Comparison of ENCODE assay signal across 15 cellular contexts in the genomic region with DNA sequence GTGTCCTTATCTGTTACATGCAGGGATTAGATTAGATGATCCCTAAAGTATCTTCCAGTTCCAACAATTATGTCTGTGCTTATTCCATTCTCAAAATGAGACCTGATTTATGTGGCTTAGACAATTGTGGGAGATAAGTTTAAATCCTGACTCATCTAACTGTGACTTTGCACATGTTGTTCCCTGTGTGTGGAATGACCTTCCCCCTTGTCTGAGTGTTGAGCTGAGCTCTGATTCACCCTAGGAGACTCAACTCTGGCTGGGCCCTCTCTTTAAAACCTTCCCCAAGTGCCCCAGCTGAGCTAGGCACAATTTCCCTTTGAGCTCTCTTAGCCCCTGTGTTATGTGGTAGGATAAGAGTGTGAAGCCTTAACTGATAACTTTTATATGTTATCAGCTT.
A peak's percentile ranks its signal among the peaks of the same experiment; 100 is the strongest.
DNase-seq lines count a peak whose midpoint lies in the region; TF ChIP-seq lines count a peak whose summit lies in the region.
"Had no signal": no experiment of that assay in that cellular context is flagged by ENCODE, and none has a peak within 500 bp of the region (broad histone marks: within the 10 kb centered on the region; RNA-seq: fewer than 3 reads in every experiment).

No MANE protein-coding gene starts in this region.

- DNase-seq in MCF 10A (ENCODE audit: unreplicated experiment) = peak; percentile 56
- no peak for DNase-seq in breast epithelium (ENCODE audit: low spot score in 2 of 2)
- DNase-seq in RPMI7951 (ENCODE audit: low read depth) = peak; percentile 73
- peak; percentile 69 to 84 for DNase-seq in fibroblast of lung (ENCODE audit: low read depth in 2 of 2)
- DNase-seq in type B pancreatic cell (ENCODE audit: extremely low spot score, unreplicated experiment) = no peak
- DNase-seq in NCI-H2227 (lab: John Stamatoyannopoulos, UW; ENCODE audit: unreplicated experiment) = no peak
- no peak for DNase-seq in NCI-H2196 (lab: John Stamatoyannopoulos, UW; ENCODE audit: unreplicated experiment)
- DNase-seq: activated CD4-positive, alpha-beta T cell treated with anti-CD3 and anti-CD28 coated beads, Interleukin-2, amount 50 U/mL, for 1 hour; NCI-H510A treated with DMSO at 0.1 percent for 48 hours; occipital lobe; SJCRH30 had no signal

- H3K36me3 ChIP-seq in breast epithelium (no peaks in the 10 kb centered on the region), fibroblast of lung (ENCODE audit: control insufficient read depth, insufficient read depth, low read length) (no peaks in the 10 kb centered on the region)
- H3K36me3 ChIP-seq: ascending aorta; BLaER1 treated with 17β-estradiol and CSF1 and Interleukin-3, amounts not matched to agents 10 nM and 100 nM; SJCRH30; suprapubic skin had no signal

- peaks cover 6% of the 10 kb centered on the region for H3K36me3 Mint-ChIP-seq in MCF 10A (ENCODE audit: insufficient read depth, unreplicated experiment)
- H3K36me3 Mint-ChIP-seq in stimulated activated naive CD8-positive, alpha-beta T cell treated with anti-CD3 and anti-CD28 coated beads, Interleukin-15, Interleukin-2, amounts not matched to agents 100 ng/mL and 50 ng/mL, for 24 hours (ENCODE audit: low read depth) = no peaks in the 10 kb centered on the region
- H3K36me3 Mint-ChIP-seq in type B pancreatic cell = no peaks in the 10 kb centered on the region

- no peak overlapping the region for H3K4me2 ChIP-seq in fibroblast of lung (ENCODE audit: extremely low read depth, insufficient read depth, low read length)
- H3K4me2 ChIP-seq: BLaER1 treated with 17β-estradiol and CSF1 and Interleukin-3, amounts not matched to agents 10 nM and 100 nM had no signal

- H3K4me3 Mint-ChIP-seq in MCF 10A (ENCODE audit: unreplicated experiment) = no peak overlapping the region
- no peak overlapping the region for H3K4me3 Mint-ChIP-seq in stimulated activated naive CD8-positive, alpha-beta T cell treated with anti-CD3 and anti-CD28 coated beads, Interleukin-15, Interleukin-2, amounts not matched to agents 100 ng/mL and 50 ng/mL, for 24 hours
- H3K4me3 Mint-ChIP-seq in type B pancreatic cell = no peak overlapping the region

- H3K9me3 Mint-ChIP-seq in MCF 10A (ENCODE audit: unreplicated experiment) (no peaks in the 10 kb centered on the region), type B pancreatic cell (no peaks in the 10 kb centered on the region)
- no peaks in the 10 kb centered on the region for H3K9me3 Mint-ChIP-seq in stimulated activated naive CD8-positive, alpha-beta T cell treated with anti-CD3 and anti-CD28 coated beads, Interleukin-15, Interleukin-2, amounts not matched to agents 100 ng/mL and 50 ng/mL, for 24 hours

- H4K20me1 ChIP-seq in fibroblast of lung (ENCODE audit: control insufficient read depth, extremely low read depth, insufficient read depth, low read length) = no peaks in the 10 kb centered on the region
- H4K20me1 ChIP-seq: BLaER1 treated with 17β-estradiol and CSF1 and Interleukin-3, amounts not matched to agents 10 nM and 100 nM had no signal

- H3K4me1 ChIP-seq in breast epithelium = no peaks in the 10 kb centered on the region
- peaks cover 5% of the 10 kb centered on the region for H3K4me1 ChIP-seq in fibroblast of lung (ENCODE audit: control insufficient read depth, extremely low read depth, insufficient read depth, low read length)
- H3K4me1 ChIP-seq: ascending aorta had no signal

- POLR2A ChIA-PET in MCF 10A (lab: Yijun Ruan, JAX) = interaction anchor here (0.7 to 6.3 kb wide), 14 partner anchors 8 to 250 kb away, joined by 3 to 70 read pairs (median 4); a partner anchor contains a TSS

- H3K27ac Mint-ChIP-seq in MCF 10A (ENCODE audit: low read depth, unreplicated experiment) = peak overlapping the region; percentile 96
- peak overlapping the region; percentile 70 for H3K27ac Mint-ChIP-seq in stimulated activated naive CD8-positive, alpha-beta T cell treated with anti-CD3 and anti-CD28 coated beads, Interleukin-15, Interleukin-2, amounts not matched to agents 100 ng/mL and 50 ng/mL, for 24 hours
- no peak overlapping the region for H3K27ac Mint-ChIP-seq in type B pancreatic cell

- peaks cover 55% of the 10 kb centered on the region for H3K4me1 Mint-ChIP-seq in MCF 10A (ENCODE audit: insufficient read depth, unreplicated experiment)
- peaks cover 68% of the 10 kb centered on the region for H3K4me1 Mint-ChIP-seq in stimulated activated naive CD8-positive, alpha-beta T cell treated with anti-CD3 and anti-CD28 coated beads, Interleukin-15, Interleukin-2, amounts not matched to agents 100 ng/mL and 50 ng/mL, for 24 hours (ENCODE audit: low read depth)
- peaks cover 16% of the 10 kb centered on the region for H3K4me1 Mint-ChIP-seq in type B pancreatic cell (ENCODE audit: unreplicated experiment)

- no TSS peak for BruUV-seq in MCF 10A (replicated peaks; lab: Mats Ljungman, UMichigan)

- H3K27me3 ChIP-seq in breast epithelium (no peaks in the 10 kb centered on the region), fibroblast of lung (ENCODE audit: control insufficient read depth, insufficient read depth, low read length) (no peaks in the 10 kb centered on the region)
- H3K27me3 ChIP-seq: ascending aorta; BLaER1 treated with 17β-estradiol and CSF1 and Interleukin-3, amounts not matched to agents 10 nM and 100 nM; SJCRH30; suprapubic skin had no signal

- intact Hi-C loops in MCF 10A (cut with micrococcal nuclease) (no loop called here), breast epithelium (cut with DNase I; ENCODE audit: low total_unique reads) (no loop called here)

- TF ChIP-seq CTCF in MCF 10A (IDR thresholded peaks at IDR 0.05; ENCODE audit: unreplicated experiment) = no peak
- no peak for TF ChIP-seq CTCF in breast epithelium (IDR thresholded peaks at IDR 0.05)
- TF ChIP-seq CTCF in fibroblast of lung (conservative IDR thresholded peaks at IDR 0.05 in 1 of 2, IDR thresholded peaks at IDR 0.05 in 1 of 2; ENCODE audit: low read depth in 1 of 2, low read length in 2 of 2) = no peak
- TF ChIP-seq CTCF in type B pancreatic cell (conservative IDR thresholded peaks at IDR 0.05) = no peak

- H3K27ac ChIP-seq in breast epithelium (no peak overlapping the region), fibroblast of lung (ENCODE audit: insufficient read depth, low read length) (no peak overlapping the region)
- H3K27ac ChIP-seq: ascending aorta; BLaER1 treated with 17β-estradiol and CSF1 and Interleukin-3, amounts not matched to agents 10 nM and 100 nM; SJCRH30; suprapubic skin had no signal

- H2AFZ ChIP-seq in fibroblast of lung (ENCODE audit: low read length) = no peak overlapping the region

- H3K9ac ChIP-seq in fibroblast of lung (ENCODE audit: insufficient read depth, low read length) = no peak overlapping the region
- H3K9ac ChIP-seq: BLaER1 treated with 17β-estradiol and CSF1 and Interleukin-3, amounts not matched to agents 10 nM and 100 nM had no signal

- H3K27me3 Mint-ChIP-seq in MCF 10A (ENCODE audit: insufficient read depth, unreplicated experiment) = no peaks in the 10 kb centered on the region
- peaks cover 10% of the 10 kb centered on the region for H3K27me3 Mint-ChIP-seq in stimulated activated naive CD8-positive, alpha-beta T cell treated with anti-CD3 and anti-CD28 coated beads, Interleukin-15, Interleukin-2, amounts not matched to agents 100 ng/mL and 50 ng/mL, for 24 hours
- peaks cover 5% of the 10 kb centered on the region for H3K27me3 Mint-ChIP-seq in type B pancreatic cell

- no peak for TF ChIP-seq POLR2A in breast epithelium (IDR thresholded peaks at IDR 0.05)

- no peaks in the 10 kb centered on the region for H3K9me3 ChIP-seq in breast epithelium
- no peaks in the 10 kb centered on the region for H3K9me3 ChIP-seq in fibroblast of lung (ENCODE audit: control insufficient read depth, insufficient read depth, low read depth, low read length)
- H3K9me3 ChIP-seq: ascending aorta; BLaER1 treated with 17β-estradiol and CSF1 and Interleukin-3, amounts not matched to agents 10 nM and 100 nM; SJCRH30; suprapubic skin had no signal

- no peaks in the 10 kb centered on the region for H3K79me2 ChIP-seq in fibroblast of lung (ENCODE audit: control insufficient read depth, insufficient read depth, low read length)

- CTCF ChIA-PET in MCF 10A (lab: Yijun Ruan, JAX) = interaction anchor here (0.6 to 2.5 kb wide), 5 partner anchors 15 to 255 kb away, joined by 3 to 11 read pairs (median 3); no protein-coding TSS in a partner anchor

- no peak overlapping the region for H3K4me3 ChIP-seq in breast epithelium
- no peak overlapping the region for H3K4me3 ChIP-seq in fibroblast of lung (replicated peaks in 1 of 4; ENCODE audit: control extremely low read depth in 1 of 4, insufficient read depth in 1 of 4, low read depth in 3 of 4, low read length in 4 of 4)
- H3K4me3 ChIP-seq: ascending aorta; BLaER1 treated with 17β-estradiol and CSF1 and Interleukin-3, amounts not matched to agents 10 nM and 100 nM; SJCRH30; suprapubic skin had no signal

Comparison
In these comparisons a context has a peak if more than half of its experiments do, and no peak if none do; other contexts are left out.
1. DNase-seq: peak in MCF 10A (single experiment), RPMI7951 (single experiment) and fibroblast of lung (2 of 2); none in breast epithelium (0 of 2), type B pancreatic cell (single experiment), NCI-H2227 (single experiment) and NCI-H2196 (single experiment).